ENCODE assay signal across 9 cellular contexts in genomic region chr16:10979717-10980601, GRCh38. TPM values are rescaled to one million over a fixed set of nuclear protein-coding genes. Genes with fewer than 3 reads are reported as not detected.
DNase-seq lines count a peak whose midpoint lies in the region; ATAC-seq lines count a peak whose summit lies in the region.
"Had no signal": no experiment of that assay in that cellular context is flagged by ENCODE, and none has a peak within 500 bp of the region (broad histone marks: within the 10 kb centered on the region; RNA-seq: fewer than 3 reads in every experiment).

No MANE protein-coding gene starts in this region.

- no peak overlapping the region for H3K4me3 Mint-ChIP-seq in activated CD4-positive, alpha-beta T cell treated with anti-CD3 and anti-CD28 coated beads, Interleukin-2, amount 10 ng/mL, durations not matched to agents 24 days and 14 days
- H3K4me3 Mint-ChIP-seq in stimulated activated naive CD8-positive, alpha-beta T cell treated with anti-CD3 and anti-CD28 coated beads, Interleukin-15, amount 100 ng/mL, for 72 hours: no peak overlapping the region

- H3K36me3 Mint-ChIP-seq in activated CD4-positive, alpha-beta T cell treated with anti-CD3 and anti-CD28 coated beads, Interleukin-2, amount 10 ng/mL, durations not matched to agents 24 days and 14 days (ENCODE audit: low read depth): peaks cover 46% of the 10 kb centered on the region

- H3K9ac ChIP-seq in skeletal muscle tissue (ENCODE audit: low read depth in 1 of 3, low read length in 3 of 3): no peak overlapping the region

- DNase-seq in H7 (peak; percentile 60), astrocyte of the hippocampus (ENCODE audit: low read depth, low spot score) (peak; percentile 46), hippocampal formation (lab: John Stamatoyannopoulos, UW) (peak; percentile 24 to 30), NCI-H2107 treated with DMSO at 0.1 percent for 48 hours (lab: John Stamatoyannopoulos, UW; ENCODE audit: unreplicated experiment) (no peak)
- DNase-seq in activated CD4-positive, alpha-beta T cell treated with anti-CD3 and anti-CD28 coated beads, Interleukin-2, amount 10 ng/mL, durations not matched to agents 24 days and 14 days: no peak
- no peak for DNase-seq in stimulated activated naive CD8-positive, alpha-beta T cell treated with anti-CD3 and anti-CD28 coated beads, Interleukin-15, amount 100 ng/mL, for 72 hours
- DNase-seq: DMS 273 treated with DMSO at 0.1 percent for 48 hours had no signal

- peak overlapping the region; percentile 64 for H3K27ac ChIP-seq in skeletal muscle tissue (ENCODE audit: low read depth, low read length)

- peaks cover 6 to 18% (median 9%) of the 10 kb centered on the region in 3 donors for H3K4me1 ChIP-seq in skeletal muscle tissue (ENCODE audit: control insufficient read depth in 3 of 3, insufficient read depth in 3 of 3, low read length in 3 of 3)

- no peaks in the 10 kb centered on the region for H3K27me3 ChIP-seq in H7 (ENCODE audit: control insufficient read depth, insufficient read depth, low read length)
- no peaks in the 10 kb centered on the region for H3K27me3 ChIP-seq in skeletal muscle tissue (ENCODE audit: control insufficient read depth in 3 of 3, insufficient read depth in 3 of 3, low read length in 3 of 3)

- H3K4me1 Mint-ChIP-seq in activated CD4-positive, alpha-beta T cell treated with anti-CD3 and anti-CD28 coated beads, Interleukin-2, amount 10 ng/mL, durations not matched to agents 24 days and 14 days: peaks cover 61% of the 10 kb centered on the region
- H3K4me1 Mint-ChIP-seq in stimulated activated naive CD8-positive, alpha-beta T cell treated with anti-CD3 and anti-CD28 coated beads, Interleukin-15, amount 100 ng/mL, for 72 hours: peaks cover 20% of the 10 kb centered on the region

- H3K4me3 ChIP-seq in H7 (ENCODE audit: insufficient read depth, low read depth, low read length): no peak overlapping the region
- H3K4me3 ChIP-seq in skeletal muscle tissue (ENCODE audit: low read length in 3 of 3): no peak overlapping the region

- no peaks in the 10 kb centered on the region for H3K27me3 Mint-ChIP-seq in activated CD4-positive, alpha-beta T cell treated with anti-CD3 and anti-CD28 coated beads, Interleukin-2, amount 10 ng/mL, durations not matched to agents 24 days and 14 days
- no peaks in the 10 kb centered on the region for H3K27me3 Mint-ChIP-seq in stimulated activated naive CD8-positive, alpha-beta T cell treated with anti-CD3 and anti-CD28 coated beads, Interleukin-15, amount 100 ng/mL, for 72 hours

- ATAC-seq in stimulated activated naive CD8-positive, alpha-beta T cell treated with anti-CD3 and anti-CD28 coated beads, Interleukin-15, amount 100 ng/mL, for 72 hours: no peak
- ATAC-seq in GM18870 (IDR thresholded peaks at IDR 0.05; ENCODE audit: unreplicated experiment): no peak

- intact Hi-C loops in activated CD4-positive, alpha-beta T cell treated with anti-CD3 and anti-CD28 coated beads, Interleukin-2, amount 10 ng/mL, durations not matched to agents 24 days and 14 days (cut with micrococcal nuclease): no loop called here

- no peaks in the 10 kb centered on the region; the same call in 1 of the 2 replicates for H3K36me3 ChIP-seq in H7 (replicated peaks; ENCODE audit: control insufficient read depth, insufficient read depth, low read length)
- H3K36me3 ChIP-seq in skeletal muscle tissue (ENCODE audit: control insufficient read depth in 3 of 3, insufficient read depth in 3 of 3, low read length in 3 of 3): peaks cover 7 to 30% (median 16%) of the 10 kb centered on the region in 3 donors

- H3K27ac Mint-ChIP-seq in activated CD4-positive, alpha-beta T cell treated with anti-CD3 and anti-CD28 coated beads, Interleukin-2, amount 10 ng/mL, durations not matched to agents 24 days and 14 days: no peak overlapping the region
- no peak overlapping the region for H3K27ac Mint-ChIP-seq in stimulated activated naive CD8-positive, alpha-beta T cell treated with anti-CD3 and anti-CD28 coated beads, Interleukin-15, amount 100 ng/mL, for 72 hours

- H3K9me3 ChIP-seq in skeletal muscle tissue (ENCODE audit: control insufficient read depth in 3 of 3, low read length in 3 of 3): no peaks in the 10 kb centered on the region

- no peaks in the 10 kb centered on the region for H3K9me3 Mint-ChIP-seq in activated CD4-positive, alpha-beta T cell treated with anti-CD3 and anti-CD28 coated beads, Interleukin-2, amount 10 ng/mL, durations not matched to agents 24 days and 14 days
- H3K9me3 Mint-ChIP-seq in stimulated activated naive CD8-positive, alpha-beta T cell treated with anti-CD3 and anti-CD28 coated beads, Interleukin-15, amount 100 ng/mL, for 72 hours: no peaks in the 10 kb centered on the region

RNA-seq across cellular contexts. Expression of gene CLEC16A, which starts 35.6 kb away (rescaled TPM):
- total RNA-seq in H7 (2014; rRNA removed; shearing (Covaris generic)): 12.0 and 15.1 TPM in 2 replicates
- 14.6 TPM for total RNA-seq in skeletal muscle tissue
- total RNA-seq in activated CD4-positive, alpha-beta T cell treated with anti-CD3 and anti-CD28 coated beads, Interleukin-2, amount 10 ng/mL, durations not matched to agents 24 days and 14 days: 35.9 and 36.2 TPM in 2 replicates

RNA-seq across cellular contexts. Expression of gene DEXI, which starts 37.7 kb away (rescaled TPM):
- total RNA-seq in H7 (2014; rRNA removed; shearing (Covaris generic)): 55.9 and 63.1 TPM in 2 replicates
- 42.8 TPM for total RNA-seq in skeletal muscle tissue
- total RNA-seq in activated CD4-positive, alpha-beta T cell treated with anti-CD3 and anti-CD28 coated beads, Interleukin-2, amount 10 ng/mL, durations not matched to agents 24 days and 14 days: 35.6 and 38.0 TPM in 2 replicates

Comparison
In these comparisons a context has a peak if more than half of its experiments do, and no peak if none do; other contexts are left out.
1. DNase-seq: peak in H7 (single experiment), astrocyte of the hippocampus (single experiment) and hippocampal formation (2 of 2); none in activated CD4-positive, alpha-beta T cell treated with anti-CD3 and anti-CD28 coated beads, Interleukin-2, amount 10 ng/mL, durations not matched to agents 24 days and 14 days (single experiment), stimulated activated naive CD8-positive, alpha-beta T cell treated with anti-CD3 and anti-CD28 coated beads, Interleukin-15, amount 100 ng/mL, for 72 hours (0 of 2) and NCI-H2107 treated with DMSO at 0.1 percent for 48 hours (single experiment).